In the genomic region with DNA sequence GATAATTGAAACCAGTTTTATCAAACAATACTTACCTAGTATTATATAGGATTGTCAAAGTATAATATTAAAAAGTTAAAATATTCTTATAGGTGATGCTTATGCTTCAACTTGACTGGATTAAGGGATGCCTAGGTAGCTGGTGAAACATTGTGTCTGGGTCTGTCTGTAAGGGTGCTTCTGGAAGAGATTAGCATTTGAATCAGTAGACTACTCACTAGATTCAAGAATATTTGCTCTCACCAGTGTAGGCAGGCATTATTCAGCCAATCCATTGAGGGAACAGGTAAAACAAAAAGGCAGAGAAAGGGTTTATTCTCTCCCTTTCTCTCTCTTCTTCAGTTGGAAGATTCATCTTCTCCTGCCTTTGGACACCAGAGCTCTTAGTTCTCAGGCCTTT, we compare ENCODE assay signal across 14 cellular contexts.
DNase-seq lines count a peak whose midpoint lies in the region; ATAC-seq and TF ChIP-seq lines count a peak whose summit lies in the region.
"Had no signal": no experiment of that assay in that cellular context is flagged by ENCODE, and none has a peak within 500 bp of the region (broad histone marks: within the 10 kb centered on the region; RNA-seq: fewer than 3 reads in every experiment).

No MANE protein-coding gene starts in this region.

- H3K4me3 Mint-ChIP-seq in H9 (no peak overlapping the region), brain (no peak overlapping the region)
- H3K4me3 Mint-ChIP-seq: B cell; CD14-positive monocyte; CD8-positive, alpha-beta T cell had no signal

- H3K23me2 ChIP-seq in H9 (ENCODE audit: insufficient read length, low read depth, low read length, poor library complexity, severe bottlenecking), result no peaks in the 10 kb centered on the region

- H3K36me3 ChIP-seq in mesendoderm (ENCODE audit: control insufficient read depth, insufficient read depth, low read length) (no peaks in the 10 kb centered on the region), H7 (replicated peaks; ENCODE audit: control insufficient read depth, insufficient read depth, low read length) (no peaks in the 10 kb centered on the region)

- no peak overlapping the region for H2AFZ ChIP-seq in H9 (ENCODE audit: low read length)

- H3K4me3 ChIP-seq in mesendoderm (ENCODE audit: low read length) (no peak overlapping the region), H7 (ENCODE audit: insufficient read depth, low read depth, low read length) (no peak overlapping the region)

- no peaks in the 10 kb centered on the region for H3K79me2 ChIP-seq in H9 (ENCODE audit: insufficient read depth, low read length)
- no peaks in the 10 kb centered on the region for H3K79me2 ChIP-seq in mesendoderm (ENCODE audit: control insufficient read depth, insufficient read depth, low read length)

- no peak overlapping the region for H3K14ac ChIP-seq in H9 (ENCODE audit: insufficient read depth, low read length)

- no peaks in the 10 kb centered on the region; the same call in 1 of the 2 replicates for H3K27me3 ChIP-seq in H9 (ENCODE audit: insufficient read depth, low read length)
- H3K27me3 ChIP-seq in mesendoderm (ENCODE audit: insufficient read depth, low read length, poor library complexity), result no peaks in the 10 kb centered on the region
- no peaks in the 10 kb centered on the region for H3K27me3 ChIP-seq in H7 (ENCODE audit: control insufficient read depth, insufficient read depth, low read length)

- H3K27ac Mint-ChIP-seq in H9, result peak overlapping the region; percentile 84 to 95 (median 94); a peak in 6 of 7 replicates
- H3K27ac Mint-ChIP-seq in brain, result peak overlapping the region; percentile 19 to 95 (median 46)
- H3K27ac Mint-ChIP-seq: B cell; CD14-positive monocyte; CD8-positive, alpha-beta T cell had no signal

- H2BK20ac ChIP-seq in H9 (ENCODE audit: low read depth, low read length, poor library complexity, severe bottlenecking), result no peak overlapping the region

- H3K18ac ChIP-seq in H9 (ENCODE audit: insufficient read length, low read depth, low read length) (no peak overlapping the region), mesendoderm (ENCODE audit: low read length) (no peak overlapping the region)

- H3T11ph ChIP-seq in H9 (ENCODE audit: low read length), result no peak overlapping the region

- peaks cover 34 to 35% of the 10 kb centered on the region in 2 experiments for H3K4me1 Mint-ChIP-seq in H9
- peaks cover 37% of the 10 kb centered on the region for H3K4me1 Mint-ChIP-seq in brain
- H3K4me1 Mint-ChIP-seq: B cell, CD14-positive monocyte had no signal

- H3K23ac ChIP-seq in H9 (ENCODE audit: insufficient read length, low read depth, low read length) (no peak overlapping the region), mesendoderm (ENCODE audit: low read length) (no peak overlapping the region)

- H3K27me3 Mint-ChIP-seq in H9 (ENCODE audit: low read depth), result no peaks in the 10 kb centered on the region
- H3K27me3 Mint-ChIP-seq in brain, result no peaks in the 10 kb centered on the region
- H3K27me3 Mint-ChIP-seq: B cell had no signal

- H2BK12ac ChIP-seq in H9 (ENCODE audit: insufficient read length, low read depth, low read length), result no peak overlapping the region

- no peak overlapping the region for H2AK5ac ChIP-seq in H9 (ENCODE audit: insufficient read length, low read length)
- H2AK5ac ChIP-seq in mesendoderm (ENCODE audit: low read length), result no peak overlapping the region

- H3K36me3 Mint-ChIP-seq in H9 (ENCODE audit: insufficient read depth in 1 of 3, low read depth in 3 of 3) (no peaks in the 10 kb centered on the region; a peak in 1 of 7 replicates), brain (no peaks in the 10 kb centered on the region)
- H3K36me3 Mint-ChIP-seq: CD14-positive monocyte; CD8-positive, alpha-beta T cell had no signal

- H3K79me1 ChIP-seq in H9 (ENCODE audit: insufficient read depth, low read depth, low read length, poor library complexity, severe bottlenecking) (no peaks in the 10 kb centered on the region), mesendoderm (ENCODE audit: low read length) (no peaks in the 10 kb centered on the region)

- DNase-seq in H9, result no peak
- DNase-seq in mesendoderm, result no peak
- DNase-seq in SW480 (ENCODE audit: low spot score), result no peak
- no peak for DNase-seq in NCI-H510A treated with DMSO at 0.1 percent for 48 hours (lab: John Stamatoyannopoulos, UW)
- DNase-seq in H7, result no peak
- DNase-seq: CD8-positive, alpha-beta T cell; DMS153; DMS79 treated with DMSO at 0.1 percent for 48 hours; EL had no signal

- TF ChIP-seq CTCF in H9 (conservative IDR thresholded peaks at IDR 0.05) (no peak), brain (conservative IDR thresholded peaks at IDR 0.05) (no peak)

- H3K4ac ChIP-seq in H9 (ENCODE audit: low read depth, low read length), result no peak overlapping the region
- no peak overlapping the region for H3K4ac ChIP-seq in mesendoderm (ENCODE audit: low read depth, low read length)

- H4K91ac ChIP-seq in H9 (ENCODE audit: insufficient read length, low read depth, low read length), result no peak overlapping the region

- H3K9ac ChIP-seq in H9 (ENCODE audit: extremely low read depth, insufficient read length, low read length), result no peak overlapping the region
- H3K9ac ChIP-seq in mesendoderm (ENCODE audit: low read length), result no peak overlapping the region

- H3K27ac ChIP-seq in H9 (ENCODE audit: insufficient read length, low read depth, low read length), result no peak overlapping the region
- H3K27ac ChIP-seq in mesendoderm (ENCODE audit: low read depth, low read length), result no peak overlapping the region

- H4K8ac ChIP-seq in H9 (replicated peaks; ENCODE audit: insufficient read length, low read depth, low read length) (no peak overlapping the region), mesendoderm (ENCODE audit: low read depth, low read length) (no peak overlapping the region)

- no peak for ATAC-seq in GM18517 (IDR thresholded peaks at IDR 0.05; ENCODE audit: unreplicated experiment)
- ATAC-seq: CD8-positive, alpha-beta T cell; HepG2 had no signal

- no peak overlapping the region for H2BK15ac ChIP-seq in H9 (ENCODE audit: low read depth, low read length)
- peak overlapping the region; percentile 57 for H2BK15ac ChIP-seq in mesendoderm (replicated peaks; ENCODE audit: low read depth)

- no peak overlapping the region for H3K4me2 ChIP-seq in H9 (ENCODE audit: insufficient read depth, insufficient read length, low read length)
- no peak overlapping the region for H3K4me2 ChIP-seq in mesendoderm (ENCODE audit: low read length)

- no peak overlapping the region for H4K5ac ChIP-seq in H9 (ENCODE audit: insufficient read length, low read depth, low read length)
- no peak overlapping the region for H4K5ac ChIP-seq in mesendoderm (ENCODE audit: low read length)

- H3K4me1 ChIP-seq in H9 (ENCODE audit: insufficient read depth, low read length), result peaks cover 4% of the 10 kb centered on the region; the same call in 1 of the 2 replicates
- peaks cover 2% of the 10 kb centered on the region for H3K4me1 ChIP-seq in mesendoderm (ENCODE audit: control insufficient read depth, low read depth, low read length)

- no peaks in the 10 kb centered on the region for H3K9me3 ChIP-seq in H9 (ENCODE audit: control insufficient read depth, low read depth, low read length)

- no peak overlapping the region for H2BK5ac ChIP-seq in H9 (ENCODE audit: insufficient read length, low read length)
- no peak overlapping the region for H2BK5ac ChIP-seq in mesendoderm (ENCODE audit: low read length)

- no peaks in the 10 kb centered on the region for H4K20me1 ChIP-seq in H9 (ENCODE audit: control insufficient read depth, insufficient read depth, insufficient read length)

- H3K9me3 Mint-ChIP-seq in H9 (no peaks in the 10 kb centered on the region), brain (peaks cover 0 to 5% (median 3%) of the 10 kb centered on the region in 5 experiments)
- H3K9me3 Mint-ChIP-seq: CD14-positive monocyte; CD8-positive, alpha-beta T cell had no signal

- H2BK120ac ChIP-seq in H9 (ENCODE audit: low read depth, low read length, poor library complexity, severe bottlenecking) (no peak overlapping the region), mesendoderm (ENCODE audit: low read depth, low read length) (no peak overlapping the region)

- no peak overlapping the region for H3K56ac ChIP-seq in H9 (ENCODE audit: insufficient read length, low read depth, low read length)
- H3K56ac ChIP-seq in mesendoderm (ENCODE audit: low read length), result no peak overlapping the region
